ENCODE assay signal across 1 cellular context in the genomic region with DNA sequence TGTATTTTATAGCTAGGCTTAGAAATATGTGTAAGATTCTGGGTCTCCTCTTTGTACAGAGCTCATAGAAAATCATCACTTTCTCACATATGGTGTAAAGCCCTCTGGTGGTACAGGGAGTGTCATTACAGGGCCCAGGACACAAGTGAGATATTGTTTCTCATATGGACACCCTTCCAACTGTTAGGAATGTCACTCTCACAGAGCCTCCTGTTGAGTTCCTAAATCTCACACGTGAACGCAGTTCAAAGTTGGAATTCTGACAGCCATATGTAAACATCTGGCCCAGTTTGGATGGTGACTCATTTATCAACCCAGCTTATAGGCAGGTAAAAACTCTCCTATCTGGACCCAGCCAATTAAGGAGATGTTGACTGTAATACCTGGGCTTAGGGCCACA.
TF ChIP-seq lines count a peak whose summit lies in the region.

No MANE protein-coding gene starts in this region.

TF ChIP-seq in HepG2, 621 proteins besides CTCF, POLR2A, EP300 and RAD21 (continued from another document and continues in another):
- TF ChIP-seq, protein P1, sequence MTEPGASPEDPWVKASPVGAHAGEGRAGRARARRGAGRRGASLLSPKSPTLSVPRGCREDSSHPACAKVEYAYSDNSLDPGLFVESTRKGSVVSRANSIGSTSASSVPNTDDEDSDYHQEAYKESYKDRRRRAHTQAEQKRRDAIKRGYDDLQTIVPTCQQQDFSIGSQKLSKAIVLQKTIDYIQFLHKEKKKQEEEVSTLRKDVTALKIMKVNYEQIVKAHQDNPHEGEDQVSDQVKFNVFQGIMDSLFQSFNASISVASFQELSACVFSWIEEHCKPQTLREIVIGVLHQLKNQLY (CRISPR knock-in tag; IDR thresholded peaks at IDR 0.05) = peak; percentile 75; the same call in 1 of the 2 replicates
- no peak for TF ChIP-seq ARID3A (IDR thresholded peaks at IDR 0.05; ENCODE audit: low read depth, low read length)
- TF ChIP-seq TEAD3 (CRISPR knock-in tag; optimal IDR thresholded peaks at IDR 0.05; ENCODE audit: borderline replicate concordance) = peak; percentile 83
- TF ChIP-seq WIZ (CRISPR knock-in tag; IDR thresholded peaks at IDR 0.05) = no peak
- TF ChIP-seq, protein P2, sequence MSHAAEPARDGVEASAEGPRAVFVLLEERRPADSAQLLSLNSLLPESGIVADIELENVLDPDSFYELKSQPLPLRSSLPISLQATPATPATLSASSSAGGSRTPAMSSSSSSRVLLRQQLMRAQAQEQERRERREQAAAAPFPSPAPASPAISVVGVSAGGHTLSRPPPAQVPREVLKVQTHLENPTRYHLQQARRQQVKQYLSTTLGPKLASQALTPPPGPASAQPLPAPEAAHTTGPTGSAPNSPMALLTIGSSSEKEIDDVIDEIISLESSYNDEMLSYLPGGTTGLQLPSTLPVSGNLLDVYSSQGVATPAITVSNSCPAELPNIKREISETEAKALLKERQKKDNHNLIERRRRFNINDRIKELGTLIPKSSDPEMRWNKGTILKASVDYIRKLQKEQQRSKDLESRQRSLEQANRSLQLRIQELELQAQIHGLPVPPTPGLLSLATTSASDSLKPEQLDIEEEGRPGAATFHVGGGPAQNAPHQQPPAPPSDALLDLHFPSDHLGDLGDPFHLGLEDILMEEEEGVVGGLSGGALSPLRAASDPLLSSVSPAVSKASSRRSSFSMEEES (CRISPR knock-in tag; IDR thresholded peaks at IDR 0.05) = peak; percentile 51; the same call in 1 of the 2 replicates
- TF ChIP-seq FOXO4 (CRISPR knock-in tag; conservative IDR thresholded peaks at IDR 0.05) = no peak
- no peak for TF ChIP-seq TRIM24 (CRISPR knock-in tag; IDR thresholded peaks at IDR 0.05)
- no peak for TF ChIP-seq TOE1 (CRISPR knock-in tag; IDR thresholded peaks at IDR 0.05)
- TF ChIP-seq, protein P3, sequence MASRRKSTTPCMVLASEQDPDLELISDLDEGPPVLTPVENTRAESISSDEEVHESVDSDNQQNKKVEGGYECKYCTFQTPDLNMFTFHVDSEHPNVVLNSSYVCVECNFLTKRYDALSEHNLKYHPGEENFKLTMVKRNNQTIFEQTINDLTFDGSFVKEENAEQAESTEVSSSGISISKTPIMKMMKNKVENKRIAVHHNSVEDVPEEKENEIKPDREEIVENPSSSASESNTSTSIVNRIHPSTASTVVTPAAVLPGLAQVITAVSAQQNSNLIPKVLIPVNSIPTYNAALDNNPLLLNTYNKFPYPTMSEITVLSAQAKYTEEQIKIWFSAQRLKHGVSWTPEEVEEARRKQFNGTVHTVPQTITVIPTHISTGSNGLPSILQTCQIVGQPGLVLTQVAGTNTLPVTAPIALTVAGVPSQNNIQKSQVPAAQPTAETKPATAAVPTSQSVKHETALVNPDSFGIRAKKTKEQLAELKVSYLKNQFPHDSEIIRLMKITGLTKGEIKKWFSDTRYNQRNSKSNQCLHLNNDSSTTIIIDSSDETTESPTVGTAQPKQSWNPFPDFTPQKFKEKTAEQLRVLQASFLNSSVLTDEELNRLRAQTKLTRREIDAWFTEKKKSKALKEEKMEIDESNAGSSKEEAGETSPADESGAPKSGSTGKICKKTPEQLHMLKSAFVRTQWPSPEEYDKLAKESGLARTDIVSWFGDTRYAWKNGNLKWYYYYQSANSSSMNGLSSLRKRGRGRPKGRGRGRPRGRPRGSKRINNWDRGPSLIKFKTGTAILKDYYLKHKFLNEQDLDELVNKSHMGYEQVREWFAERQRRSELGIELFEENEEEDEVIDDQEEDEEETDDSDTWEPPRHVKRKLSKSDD (CRISPR knock-in tag; IDR thresholded peaks at IDR 0.05; ENCODE audit: low read depth) = no peak
- no peak for TF ChIP-seq ZNF431 (CRISPR knock-in tag; IDR thresholded peaks at IDR 0.05; ENCODE audit: borderline replicate concordance, low read depth)
- TF ChIP-seq GATAD2A (CRISPR knock-in tag; IDR thresholded peaks at IDR 0.05) = peak; percentile 65
- TF ChIP-seq ETV5 (CRISPR knock-in tag; IDR thresholded peaks at IDR 0.05; ENCODE audit: borderline replicate concordance) = no peak; the same call in 1 of the 2 replicates
- TF ChIP-seq CREBL2 (CRISPR knock-in tag; IDR thresholded peaks at IDR 0.05; ENCODE audit: borderline replicate concordance) = no peak
- no peak for TF ChIP-seq CENPT (CRISPR knock-in tag; IDR thresholded peaks at IDR 0.05; ENCODE audit: low read depth)
- TF ChIP-seq, protein P4, sequence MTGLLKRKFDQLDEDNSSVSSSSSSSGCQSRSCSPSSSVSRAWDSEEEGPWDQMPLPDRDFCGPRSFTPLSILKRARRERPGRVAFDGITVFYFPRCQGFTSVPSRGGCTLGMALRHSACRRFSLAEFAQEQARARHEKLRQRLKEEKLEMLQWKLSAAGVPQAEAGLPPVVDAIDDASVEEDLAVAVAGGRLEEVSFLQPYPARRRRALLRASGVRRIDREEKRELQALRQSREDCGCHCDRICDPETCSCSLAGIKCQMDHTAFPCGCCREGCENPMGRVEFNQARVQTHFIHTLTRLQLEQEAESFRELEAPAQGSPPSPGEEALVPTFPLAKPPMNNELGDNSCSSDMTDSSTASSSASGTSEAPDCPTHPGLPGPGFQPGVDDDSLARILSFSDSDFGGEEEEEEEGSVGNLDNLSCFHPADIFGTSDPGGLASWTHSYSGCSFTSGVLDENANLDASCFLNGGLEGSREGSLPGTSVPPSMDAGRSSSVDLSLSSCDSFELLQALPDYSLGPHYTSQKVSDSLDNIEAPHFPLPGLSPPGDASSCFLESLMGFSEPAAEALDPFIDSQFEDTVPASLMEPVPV (CRISPR knock-in tag; IDR thresholded peaks at IDR 0.05) = no peak
- TF ChIP-seq ZNF34 (CRISPR knock-in tag; IDR thresholded peaks at IDR 0.05; ENCODE audit: borderline replicate concordance) = no peak
- TF ChIP-seq TBL1XR1 (IDR thresholded peaks at IDR 0.05; ENCODE audit: borderline replicate concordance, low read length, partially characterized antibody) = no peak
- TF ChIP-seq GLI4 (CRISPR knock-in tag; IDR thresholded peaks at IDR 0.05; ENCODE audit: borderline replicate concordance) = no peak
- TF ChIP-seq PLRG1 (conservative IDR thresholded peaks at IDR 0.05) = no peak
- no peak for TF ChIP-seq SNRNP70 (IDR thresholded peaks at IDR 0.05; ENCODE audit: low read depth, low read length)
- TF ChIP-seq ZNF20 (CRISPR knock-in tag; IDR thresholded peaks at IDR 0.05) = no peak
- TF ChIP-seq ZMYM2 (CRISPR knock-in tag; IDR thresholded peaks at IDR 0.05) = no peak
- TF ChIP-seq MIXL1 (CRISPR knock-in tag; IDR thresholded peaks at IDR 0.05) = peak; percentile 52; the same call in 1 of the 2 replicates
- no peak for TF ChIP-seq NONO (IDR thresholded peaks at IDR 0.05)
- TF ChIP-seq NONO (CRISPR knock-in tag; conservative IDR thresholded peaks at IDR 0.05) = no peak
- TF ChIP-seq, protein P5, sequence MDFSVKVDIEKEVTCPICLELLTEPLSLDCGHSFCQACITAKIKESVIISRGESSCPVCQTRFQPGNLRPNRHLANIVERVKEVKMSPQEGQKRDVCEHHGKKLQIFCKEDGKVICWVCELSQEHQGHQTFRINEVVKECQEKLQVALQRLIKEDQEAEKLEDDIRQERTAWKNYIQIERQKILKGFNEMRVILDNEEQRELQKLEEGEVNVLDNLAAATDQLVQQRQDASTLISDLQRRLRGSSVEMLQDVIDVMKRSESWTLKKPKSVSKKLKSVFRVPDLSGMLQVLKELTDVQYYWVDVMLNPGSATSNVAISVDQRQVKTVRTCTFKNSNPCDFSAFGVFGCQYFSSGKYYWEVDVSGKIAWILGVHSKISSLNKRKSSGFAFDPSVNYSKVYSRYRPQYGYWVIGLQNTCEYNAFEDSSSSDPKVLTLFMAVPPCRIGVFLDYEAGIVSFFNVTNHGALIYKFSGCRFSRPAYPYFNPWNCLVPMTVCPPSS (IDR thresholded peaks at IDR 0.05) = no peak
- no peak for TF ChIP-seq TOPORS (CRISPR knock-in tag; IDR thresholded peaks at IDR 0.05)
- no peak for TF ChIP-seq REPIN1 (CRISPR knock-in tag; IDR thresholded peaks at IDR 0.05; ENCODE audit: borderline replicate concordance, low read depth)
- no peak for TF ChIP-seq ZNF646 (CRISPR knock-in tag; IDR thresholded peaks at IDR 0.05)
- no peak for TF ChIP-seq THAP11 (CRISPR knock-in tag; IDR thresholded peaks at IDR 0.05)
- no peak for TF ChIP-seq UBTF (CRISPR knock-in tag; IDR thresholded peaks at IDR 0.05)
- no peak for TF ChIP-seq EED (CRISPR knock-in tag; IDR thresholded peaks at IDR 0.05)
- TF ChIP-seq TFDP1 (CRISPR knock-in tag; IDR thresholded peaks at IDR 0.05; ENCODE audit: borderline replicate concordance) = no peak
- TF ChIP-seq KDM5B (CRISPR knock-in tag; IDR thresholded peaks at IDR 0.05; ENCODE audit: borderline replicate concordance) = no peak
